Comparison of ENCODE assay signal across 11 cellular contexts in genomic region chr7:44031319-44031718, GRCh38. TPM values are rescaled to one million over a fixed set of nuclear protein-coding genes. Genes with fewer than 3 reads are reported as not detected.
"Had no signal": no experiment of that assay in that cellular context is flagged by ENCODE, and none has a peak within 500 bp of the region (broad histone marks: within the 10 kb centered on the region; RNA-seq: fewer than 3 reads in every experiment).

No MANE protein-coding gene starts in this region.

RNA-seq across cellular contexts. Expression of gene SPDYE1, which starts 33.6 kb away (rescaled TPM):
- total RNA-seq: OCI-LY7, PC-3, PC-9, Peyer's patch, Right ventricle myocardium inferior, Right ventricle myocardium superior, RPMI7951, SJCRH30, SJSA1, SK-MEL-5 had no signal
- polyA plus RNA-seq: SK-N-SH had no signal

RNA-seq across cellular contexts. Expression of gene PGAM2, which starts 34.0 kb away (rescaled TPM):
- total RNA-seq: SJCRH30, SK-MEL-5 had no signal
